In the genomic region with DNA sequence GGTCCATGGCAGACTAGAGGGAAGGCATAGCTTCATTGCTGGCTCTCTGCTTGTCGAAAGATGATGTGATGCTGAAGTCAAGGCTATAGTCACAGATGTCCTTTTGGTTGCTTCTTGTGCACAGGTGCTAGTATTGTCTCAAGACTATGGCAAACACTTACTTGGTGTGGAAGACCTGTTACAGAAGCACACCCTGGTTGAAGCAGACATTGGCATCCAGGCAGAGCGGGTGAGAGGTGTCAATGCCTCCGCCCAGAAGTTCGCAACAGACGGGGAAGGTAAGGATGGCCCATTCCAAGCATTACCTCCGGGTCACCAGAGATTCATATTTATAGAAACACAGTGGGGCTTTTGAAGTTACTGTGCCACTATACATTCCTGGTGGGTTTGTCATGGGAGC, we compare ENCODE assay signal across 19 cellular contexts.
DNase-seq lines count a peak whose midpoint lies in the region; ATAC-seq and TF ChIP-seq lines count a peak whose summit lies in the region.
"Had no signal": no experiment of that assay in that cellular context is flagged by ENCODE, and none has a peak within 500 bp of the region (broad histone marks: within the 10 kb centered on the region; RNA-seq: fewer than 3 reads in every experiment).

No MANE protein-coding gene starts in this region.

- H3K36me3 Mint-ChIP-seq in activated naive CD8-positive, alpha-beta T cell: peaks cover 13% of the 10 kb centered on the region
- H3K36me3 Mint-ChIP-seq in activated naive CD8-positive, alpha-beta T cell treated with anti-CD3 and anti-CD28 coated beads for 36 hours: peaks cover 39% of the 10 kb centered on the region
- peaks cover 85% of the 10 kb centered on the region for H3K36me3 Mint-ChIP-seq in endothelial cell (ENCODE audit: low read depth, unreplicated experiment)

- H3K4me1 Mint-ChIP-seq in activated naive CD8-positive, alpha-beta T cell (ENCODE audit: low read depth): peaks cover 10% of the 10 kb centered on the region
- H3K4me1 Mint-ChIP-seq in activated naive CD8-positive, alpha-beta T cell treated with anti-CD3 and anti-CD28 coated beads for 36 hours: peaks cover 8% of the 10 kb centered on the region
- peaks cover 38% of the 10 kb centered on the region for H3K4me1 Mint-ChIP-seq in endothelial cell (ENCODE audit: unreplicated experiment)
- H3K4me1 Mint-ChIP-seq: CD14-positive monocyte had no signal

- no peak overlapping the region for H3K4me3 Mint-ChIP-seq in activated naive CD8-positive, alpha-beta T cell
- no peak overlapping the region for H3K4me3 Mint-ChIP-seq in activated naive CD8-positive, alpha-beta T cell treated with anti-CD3 and anti-CD28 coated beads for 36 hours
- peak overlapping the region; percentile 31 for H3K4me3 Mint-ChIP-seq in endothelial cell (ENCODE audit: unreplicated experiment)
- H3K4me3 Mint-ChIP-seq: CD14-positive monocyte had no signal

- ATAC-seq in upper lobe of left lung (ENCODE audit: low FRiP score in 2 of 2) (no peak), GM21786 (IDR thresholded peaks at IDR 0.05; ENCODE audit: unreplicated experiment) (no peak)
- ATAC-seq: A549, Right ventricle myocardium inferior had no signal

- peaks cover 54 to 100% (median 88%) of the 10 kb centered on the region in 4 donors for H3K36me3 ChIP-seq in upper lobe of left lung

- peaks cover 12 to 42% (median 38%) of the 10 kb centered on the region in 4 donors for H3K4me1 ChIP-seq in upper lobe of left lung
- H3K4me1 ChIP-seq: Peyer's patch had no signal

- peak overlapping the region; percentile 36 to 87 (median 62) for H3K27ac ChIP-seq in upper lobe of left lung
- H3K27ac ChIP-seq: Peyer's patch had no signal

- H3K27me3 Mint-ChIP-seq in activated naive CD8-positive, alpha-beta T cell: no peaks in the 10 kb centered on the region
- H3K27me3 Mint-ChIP-seq in activated naive CD8-positive, alpha-beta T cell treated with anti-CD3 and anti-CD28 coated beads for 36 hours: no peaks in the 10 kb centered on the region
- H3K27me3 Mint-ChIP-seq in endothelial cell (ENCODE audit: unreplicated experiment): peaks cover 51% of the 10 kb centered on the region

- H3K27me3 ChIP-seq in upper lobe of left lung: no peaks in the 10 kb centered on the region
- H3K27me3 ChIP-seq: Peyer's patch had no signal

- 92 to 95% methylated on average over 6 of the region's 6 CpGs for WGBS in upper lobe of left lung, 2 donors

- H3K9me3 ChIP-seq in upper lobe of left lung: no peaks in the 10 kb centered on the region
- H3K9me3 ChIP-seq: A549, Peyer's patch had no signal

- no peak for TF ChIP-seq EP300 in upper lobe of left lung (IDR thresholded peaks at IDR 0.05)

- H3K9me3 Mint-ChIP-seq in activated naive CD8-positive, alpha-beta T cell (ENCODE audit: low read depth): no peaks in the 10 kb centered on the region
- no peaks in the 10 kb centered on the region for H3K9me3 Mint-ChIP-seq in activated naive CD8-positive, alpha-beta T cell treated with anti-CD3 and anti-CD28 coated beads for 36 hours
- no peaks in the 10 kb centered on the region for H3K9me3 Mint-ChIP-seq in endothelial cell (ENCODE audit: unreplicated experiment)
- H3K9me3 Mint-ChIP-seq: CD14-positive monocyte had no signal

- H3K4me3 ChIP-seq in upper lobe of left lung: no peak overlapping the region
- H3K4me3 ChIP-seq: A549, Peyer's patch had no signal

- no peak for DNase-seq in activated naive CD8-positive, alpha-beta T cell treated with anti-CD3 and anti-CD28 coated beads for 36 hours
- peak; percentile 41 for DNase-seq in NAMALWA (ENCODE audit: low spot score)
- no peak for DNase-seq in endothelial cell (ENCODE audit: low spot score)
- DNase-seq in upper lobe of left lung: no peak
- no peak for DNase-seq in putamen (ENCODE audit: low spot score)
- DNase-seq in ecto neural progenitor cell (ENCODE audit: low spot score): no peak
- DNase-seq: COR-L47, DMS153, EL, NCI-H1092 treated with DMSO at 0.1 percent for 48 hours, NCI-H1694, NCI-H2227 treated with DMSO at 0.1 percent for 48 hours, NCI-H524, Peyer's patch had no signal

- TF ChIP-seq POLR2A in upper lobe of left lung (IDR thresholded peaks at IDR 0.05): no peak

- H3K27ac Mint-ChIP-seq in activated naive CD8-positive, alpha-beta T cell: peak overlapping the region; percentile 79
- no peak overlapping the region for H3K27ac Mint-ChIP-seq in activated naive CD8-positive, alpha-beta T cell treated with anti-CD3 and anti-CD28 coated beads for 36 hours
- peak overlapping the region; percentile 32 for H3K27ac Mint-ChIP-seq in endothelial cell (ENCODE audit: unreplicated experiment)

- no peak for TF ChIP-seq CTCF in endothelial cell (IDR thresholded peaks at IDR 0.05; ENCODE audit: unreplicated experiment)
- no peak for TF ChIP-seq CTCF in upper lobe of left lung (IDR thresholded peaks at IDR 0.05)
